ENCODE assay signal across 1 cellular context in genomic region chrX:48896611-48897011, GRCh38.
TF ChIP-seq lines count a peak whose summit lies in the region.

No MANE protein-coding gene starts in this region.

TF ChIP-seq in HCT116, 20 proteins besides CTCF, POLR2A, EP300 and RAD21:
- TF ChIP-seq MAX (IDR thresholded peaks at IDR 0.05) (no peak), SP1 (IDR thresholded peaks at IDR 0.05; ENCODE audit: low read depth) (no peak), CBX3 (IDR thresholded peaks at IDR 0.05; ENCODE audit: low read depth) (no peak), EZH2phosphoT487 (IDR thresholded peaks at IDR 0.05; ENCODE audit: borderline replicate concordance) (no peak), FOSL1 (IDR thresholded peaks at IDR 0.05; ENCODE audit: low read depth) (no peak), JUND (IDR thresholded peaks at IDR 0.05) (no peak), ZBTB33 (IDR thresholded peaks at IDR 0.05; ENCODE audit: extremely low read depth, insufficient replicate concordance, low read length) (no peak), REST (IDR thresholded peaks at IDR 0.05; ENCODE audit: low read depth) (no peak), POLR2AphosphoS5 (IDR thresholded peaks at IDR 0.05; ENCODE audit: low read depth, low read length) (no peak), ZFX (IDR thresholded peaks at IDR 0.05) (no peak), CEBPB (IDR thresholded peaks at IDR 0.05; ENCODE audit: low read depth) (no peak), SIN3A (IDR thresholded peaks at IDR 0.05; ENCODE audit: low read depth) (no peak), TCF7L2 (IDR thresholded peaks at IDR 0.05; ENCODE audit: borderline replicate concordance, extremely low read depth, insufficient read depth, insufficient read length) (no peak), EZH2 (IDR thresholded peaks at IDR 0.05) (no peak), YY1 (IDR thresholded peaks at IDR 0.05; ENCODE audit: extremely low read depth, insufficient replicate concordance, low read depth, low read length) (no peak), EGR1 (IDR thresholded peaks at IDR 0.05; ENCODE audit: low read depth) (no peak)
TF ChIP-seq in HCT116: peak in this region for 0.
